Comparison of ENCODE assay signal across 1 cellular context in the genomic region with DNA sequence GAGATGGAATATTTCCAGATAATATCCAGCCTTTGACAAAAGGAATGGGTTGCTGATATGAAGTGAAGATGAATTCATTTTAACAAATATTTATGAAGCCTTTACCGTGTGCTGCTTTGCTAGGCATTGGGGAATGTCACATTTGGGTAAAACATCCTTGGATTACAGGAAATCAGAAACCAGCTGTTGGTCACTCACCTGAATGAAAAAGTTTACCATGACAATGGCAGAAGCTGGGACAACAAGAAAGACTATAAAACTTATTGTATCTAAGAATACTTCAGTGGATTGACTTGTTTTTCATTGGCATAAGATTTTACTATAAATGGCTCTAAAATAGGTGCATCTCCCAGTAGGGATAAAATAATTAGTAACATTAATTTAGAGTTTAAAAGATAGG.
TF ChIP-seq lines count a peak whose summit lies in the region.

No MANE protein-coding gene starts in this region.

TF ChIP-seq in WTC11, 78 proteins besides CTCF, POLR2A, EP300 and RAD21:
- TF ChIP-seq, protein P1, sequence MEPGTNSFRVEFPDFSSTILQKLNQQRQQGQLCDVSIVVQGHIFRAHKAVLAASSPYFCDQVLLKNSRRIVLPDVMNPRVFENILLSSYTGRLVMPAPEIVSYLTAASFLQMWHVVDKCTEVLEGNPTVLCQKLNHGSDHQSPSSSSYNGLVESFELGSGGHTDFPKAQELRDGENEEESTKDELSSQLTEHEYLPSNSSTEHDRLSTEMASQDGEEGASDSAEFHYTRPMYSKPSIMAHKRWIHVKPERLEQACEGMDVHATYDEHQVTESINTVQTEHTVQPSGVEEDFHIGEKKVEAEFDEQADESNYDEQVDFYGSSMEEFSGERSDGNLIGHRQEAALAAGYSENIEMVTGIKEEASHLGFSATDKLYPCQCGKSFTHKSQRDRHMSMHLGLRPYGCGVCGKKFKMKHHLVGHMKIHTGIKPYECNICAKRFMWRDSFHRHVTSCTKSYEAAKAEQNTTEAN (CRISPR knock-in tag; IDR thresholded peaks at IDR 0.05): no peak
- TF ChIP-seq, protein P2, sequence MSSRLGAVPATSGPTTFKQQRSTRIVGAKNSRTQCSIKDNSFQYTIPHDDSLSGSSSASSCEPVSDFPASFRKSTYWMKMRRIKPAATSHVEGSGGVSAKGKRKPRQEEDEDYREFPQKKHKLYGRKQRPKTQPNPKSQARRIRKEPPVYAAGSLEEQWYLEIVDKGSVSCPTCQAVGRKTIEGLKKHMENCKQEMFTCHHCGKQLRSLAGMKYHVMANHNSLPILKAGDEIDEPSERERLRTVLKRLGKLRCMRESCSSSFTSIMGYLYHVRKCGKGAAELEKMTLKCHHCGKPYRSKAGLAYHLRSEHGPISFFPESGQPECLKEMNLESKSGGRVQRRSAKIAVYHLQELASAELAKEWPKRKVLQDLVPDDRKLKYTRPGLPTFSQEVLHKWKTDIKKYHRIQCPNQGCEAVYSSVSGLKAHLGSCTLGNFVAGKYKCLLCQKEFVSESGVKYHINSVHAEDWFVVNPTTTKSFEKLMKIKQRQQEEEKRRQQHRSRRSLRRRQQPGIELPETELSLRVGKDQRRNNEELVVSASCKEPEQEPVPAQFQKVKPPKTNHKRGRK (CRISPR knock-in tag; IDR thresholded peaks at IDR 0.05; ENCODE audit: borderline replicate concordance): no peak
- no peak for TF ChIP-seq ZNF396 (CRISPR knock-in tag; IDR thresholded peaks at IDR 0.05; ENCODE audit: borderline replicate concordance)
- no peak for TF ChIP-seq TP53 (CRISPR knock-in tag; IDR thresholded peaks at IDR 0.05)
- TF ChIP-seq ZNF671 (CRISPR knock-in tag; IDR thresholded peaks at IDR 0.05): no peak
- TF ChIP-seq, protein P3, sequence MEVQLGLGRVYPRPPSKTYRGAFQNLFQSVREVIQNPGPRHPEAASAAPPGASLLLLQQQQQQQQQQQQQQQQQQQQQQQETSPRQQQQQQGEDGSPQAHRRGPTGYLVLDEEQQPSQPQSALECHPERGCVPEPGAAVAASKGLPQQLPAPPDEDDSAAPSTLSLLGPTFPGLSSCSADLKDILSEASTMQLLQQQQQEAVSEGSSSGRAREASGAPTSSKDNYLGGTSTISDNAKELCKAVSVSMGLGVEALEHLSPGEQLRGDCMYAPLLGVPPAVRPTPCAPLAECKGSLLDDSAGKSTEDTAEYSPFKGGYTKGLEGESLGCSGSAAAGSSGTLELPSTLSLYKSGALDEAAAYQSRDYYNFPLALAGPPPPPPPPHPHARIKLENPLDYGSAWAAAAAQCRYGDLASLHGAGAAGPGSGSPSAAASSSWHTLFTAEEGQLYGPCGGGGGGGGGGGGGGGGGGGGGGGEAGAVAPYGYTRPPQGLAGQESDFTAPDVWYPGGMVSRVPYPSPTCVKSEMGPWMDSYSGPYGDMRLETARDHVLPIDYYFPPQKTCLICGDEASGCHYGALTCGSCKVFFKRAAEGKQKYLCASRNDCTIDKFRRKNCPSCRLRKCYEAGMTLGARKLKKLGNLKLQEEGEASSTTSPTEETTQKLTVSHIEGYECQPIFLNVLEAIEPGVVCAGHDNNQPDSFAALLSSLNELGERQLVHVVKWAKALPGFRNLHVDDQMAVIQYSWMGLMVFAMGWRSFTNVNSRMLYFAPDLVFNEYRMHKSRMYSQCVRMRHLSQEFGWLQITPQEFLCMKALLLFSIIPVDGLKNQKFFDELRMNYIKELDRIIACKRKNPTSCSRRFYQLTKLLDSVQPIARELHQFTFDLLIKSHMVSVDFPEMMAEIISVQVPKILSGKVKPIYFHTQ (CRISPR knock-in tag; IDR thresholded peaks at IDR 0.05): no peak
- TF ChIP-seq, protein P4, sequence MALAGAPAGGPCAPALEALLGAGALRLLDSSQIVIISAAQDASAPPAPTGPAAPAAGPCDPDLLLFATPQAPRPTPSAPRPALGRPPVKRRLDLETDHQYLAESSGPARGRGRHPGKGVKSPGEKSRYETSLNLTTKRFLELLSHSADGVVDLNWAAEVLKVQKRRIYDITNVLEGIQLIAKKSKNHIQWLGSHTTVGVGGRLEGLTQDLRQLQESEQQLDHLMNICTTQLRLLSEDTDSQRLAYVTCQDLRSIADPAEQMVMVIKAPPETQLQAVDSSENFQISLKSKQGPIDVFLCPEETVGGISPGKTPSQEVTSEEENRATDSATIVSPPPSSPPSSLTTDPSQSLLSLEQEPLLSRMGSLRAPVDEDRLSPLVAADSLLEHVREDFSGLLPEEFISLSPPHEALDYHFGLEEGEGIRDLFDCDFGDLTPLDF (CRISPR knock-in tag; IDR thresholded peaks at IDR 0.05): no peak
- no peak for TF ChIP-seq FOXK1 (CRISPR knock-in tag; IDR thresholded peaks at IDR 0.05)
- TF ChIP-seq, protein P5, sequence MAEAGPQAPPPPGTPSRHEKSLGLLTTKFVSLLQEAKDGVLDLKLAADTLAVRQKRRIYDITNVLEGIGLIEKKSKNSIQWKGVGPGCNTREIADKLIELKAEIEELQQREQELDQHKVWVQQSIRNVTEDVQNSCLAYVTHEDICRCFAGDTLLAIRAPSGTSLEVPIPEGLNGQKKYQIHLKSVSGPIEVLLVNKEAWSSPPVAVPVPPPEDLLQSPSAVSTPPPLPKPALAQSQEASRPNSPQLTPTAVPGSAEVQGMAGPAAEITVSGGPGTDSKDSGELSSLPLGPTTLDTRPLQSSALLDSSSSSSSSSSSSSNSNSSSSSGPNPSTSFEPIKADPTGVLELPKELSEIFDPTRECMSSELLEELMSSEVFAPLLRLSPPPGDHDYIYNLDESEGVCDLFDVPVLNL (CRISPR knock-in tag; IDR thresholded peaks at IDR 0.05; ENCODE audit: borderline replicate concordance, low read depth): no peak
- TF ChIP-seq, protein P6, sequence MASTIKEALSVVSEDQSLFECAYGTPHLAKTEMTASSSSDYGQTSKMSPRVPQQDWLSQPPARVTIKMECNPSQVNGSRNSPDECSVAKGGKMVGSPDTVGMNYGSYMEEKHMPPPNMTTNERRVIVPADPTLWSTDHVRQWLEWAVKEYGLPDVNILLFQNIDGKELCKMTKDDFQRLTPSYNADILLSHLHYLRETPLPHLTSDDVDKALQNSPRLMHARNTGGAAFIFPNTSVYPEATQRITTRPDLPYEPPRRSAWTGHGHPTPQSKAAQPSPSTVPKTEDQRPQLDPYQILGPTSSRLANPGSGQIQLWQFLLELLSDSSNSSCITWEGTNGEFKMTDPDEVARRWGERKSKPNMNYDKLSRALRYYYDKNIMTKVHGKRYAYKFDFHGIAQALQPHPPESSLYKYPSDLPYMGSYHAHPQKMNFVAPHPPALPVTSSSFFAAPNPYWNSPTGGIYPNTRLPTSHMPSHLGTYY (CRISPR knock-in tag; IDR thresholded peaks at IDR 0.05): no peak
